In the genomic region with DNA sequence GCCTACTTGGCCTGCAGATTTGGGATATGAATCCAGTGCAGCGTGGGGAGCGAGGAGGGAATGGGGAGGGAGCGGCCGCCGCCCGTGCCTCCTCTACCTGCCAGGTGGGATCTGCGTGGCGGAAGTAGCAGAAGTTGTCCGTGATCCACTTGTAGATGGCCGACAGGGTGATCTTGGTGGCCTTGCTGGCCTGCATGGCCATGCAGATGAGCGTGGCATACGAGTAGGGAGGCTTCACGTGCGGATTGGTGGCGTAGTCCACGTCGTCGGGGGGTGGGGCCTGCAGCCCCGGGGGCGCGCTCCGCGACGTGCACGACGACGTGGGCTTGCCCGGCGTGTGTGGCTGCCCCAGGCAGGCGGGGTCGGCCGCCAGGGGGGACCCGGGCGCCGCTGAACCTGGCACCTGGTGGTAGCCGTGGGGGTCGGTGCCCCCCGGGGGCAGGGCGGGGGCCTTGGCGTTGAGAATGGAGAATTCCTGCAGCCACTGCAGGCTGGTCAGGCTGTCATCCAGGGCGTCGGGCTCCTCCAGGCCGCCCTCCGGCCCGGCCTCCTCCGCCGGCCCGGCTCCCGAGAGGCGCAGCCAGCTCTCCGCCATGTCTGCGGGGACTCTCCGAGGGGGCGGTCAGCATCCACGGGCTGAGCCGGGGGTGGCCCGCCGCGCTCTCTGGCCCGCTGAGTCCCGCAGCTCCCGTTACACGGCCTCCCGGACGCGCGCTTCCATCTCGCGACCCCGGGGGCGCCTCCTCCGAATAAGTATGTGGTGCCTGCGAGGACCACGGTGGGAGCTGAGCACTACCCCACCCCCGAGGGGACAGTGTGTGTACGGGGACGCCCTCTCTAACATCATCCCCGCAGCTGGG, we compare ENCODE assay signal across 8 cellular contexts. TPM values are rescaled to one million over a fixed set of nuclear protein-coding genes. Genes with fewer than 3 reads are reported as not detected.
A peak's percentile ranks its signal among the peaks of the same experiment; 100 is the strongest.
DNase-seq lines count a peak whose midpoint lies in the region; ATAC-seq and FAIRE-seq lines count a peak whose summit lies in the region.

No MANE protein-coding gene starts in this region.

- no peak for DNase-seq in HTR-8/SVneo (ENCODE audit: insufficient read length, low spot score)
- peak; percentile 44 for DNase-seq in activated T-cell treated with anti-CD3 and anti-CD28 coated beads, Interleukin-2, amount 50 U/mL, for 4 hours
- DNase-seq in immature natural killer cell: peak; percentile 40 to 53 (median 43)
- DNase-seq in stimulated activated naive CD4-positive, alpha-beta T cell (lab: John Stamatoyannopoulos, UW): peak in 4 of 6 experiments; percentile 38 to 56 (median 48)
- DNase-seq in SKM-1 (lab: John Stamatoyannopoulos, UW; ENCODE audit: unreplicated experiment): no peak
- no peak for DNase-seq in NCI-H446 treated with DMSO at 0.1 percent for 48 hours (lab: John Stamatoyannopoulos, UW)
- DNase-seq in middle frontal gyrus (ENCODE audit: extremely low spot score, low spot score): no peak
- no peak for DNase-seq in T-helper 9 cell

- peak overlapping the region; percentile 75 for H3K4me3 Mint-ChIP-seq in activated T-cell treated with anti-CD3 and anti-CD28 coated beads, Interleukin-2, amount 50 U/mL, for 4 hours
- H3K4me3 Mint-ChIP-seq in immature natural killer cell: peak overlapping the region; percentile 58 to 89 (median 71)

- H3K4me1 Mint-ChIP-seq in activated T-cell treated with anti-CD3 and anti-CD28 coated beads, Interleukin-2, amount 50 U/mL, for 4 hours (ENCODE audit: low read depth): peaks cover 44% of the 10 kb centered on the region
- peaks cover 39 to 46% of the 10 kb centered on the region in 2 donors for H3K4me1 Mint-ChIP-seq in immature natural killer cell

- H3K9me3 Mint-ChIP-seq in activated T-cell treated with anti-CD3 and anti-CD28 coated beads, Interleukin-2, amount 50 U/mL, for 4 hours: no peaks in the 10 kb centered on the region
- H3K9me3 Mint-ChIP-seq in immature natural killer cell: no peaks in the 10 kb centered on the region

- H3K36me3 Mint-ChIP-seq in activated T-cell treated with anti-CD3 and anti-CD28 coated beads, Interleukin-2, amount 50 U/mL, for 4 hours (ENCODE audit: insufficient read depth): no peaks in the 10 kb centered on the region
- no peaks in the 10 kb centered on the region for H3K36me3 Mint-ChIP-seq in immature natural killer cell

- ATAC-seq in activated T-cell treated with anti-CD3 and anti-CD28 coated beads, Interleukin-2, amount 50 U/mL, for 4 hours: peak; percentile 42 to 52

- FAIRE-seq in HTR-8/SVneo (lab: Jason Lieb, UNC): peak; percentile 36

- H3K27ac Mint-ChIP-seq in immature natural killer cell: peak overlapping the region in 2 of 6 donors; percentile 55 to 62

- H3K27me3 Mint-ChIP-seq in activated T-cell treated with anti-CD3 and anti-CD28 coated beads, Interleukin-2, amount 50 U/mL, for 4 hours (ENCODE audit: low read depth): peaks cover 6% of the 10 kb centered on the region
- H3K27me3 Mint-ChIP-seq in immature natural killer cell (ENCODE audit: low read depth in 3 of 3): peaks cover 4 to 12% (median 12%) of the 10 kb centered on the region in 3 donors

RNA-seq across cellular contexts. Expression of gene FOXJ1, which starts 1.0 kb away (rescaled TPM):
- total RNA-seq in activated T-cell treated with anti-CD3 and anti-CD28 coated beads, Interleukin-2, amount 50 U/mL, for 4 hours: 1 to 10 TPM in 2 of 3 donors, under 1 TPM in 1; 0.71 to 2.8 (median 1.8) TPM
- polyA plus RNA-seq in immature natural killer cell: not detected

RNA-seq across cellular contexts. Expression of gene EXOC7, which starts 36.4 kb away (rescaled TPM):
- 100 to 1,000 TPM in 1 of 3 donors, 10 to 100 TPM in 2; 89.9 to 106 (median 91.0) TPM for total RNA-seq in activated T-cell treated with anti-CD3 and anti-CD28 coated beads, Interleukin-2, amount 50 U/mL, for 4 hours
- polyA plus RNA-seq in immature natural killer cell: 10 to 100 TPM; 37.2 to 78.9 (median 56.9) TPM

Comparison
In these comparisons a context has a peak if more than half of its experiments do, and no peak if none do; other contexts are left out.
1. DNase-seq: peak in activated T-cell treated with anti-CD3 and anti-CD28 coated beads, Interleukin-2, amount 50 U/mL, for 4 hours (single experiment), immature natural killer cell (3 of 3) and stimulated activated naive CD4-positive, alpha-beta T cell (4 of 6); none in HTR-8/SVneo (single experiment), SKM-1 (single experiment), NCI-H446 treated with DMSO at 0.1 percent for 48 hours (single experiment), middle frontal gyrus (single experiment) and T-helper 9 cell (single experiment).